1 cellular context compared by ENCODE assay signal in the genomic region with DNA sequence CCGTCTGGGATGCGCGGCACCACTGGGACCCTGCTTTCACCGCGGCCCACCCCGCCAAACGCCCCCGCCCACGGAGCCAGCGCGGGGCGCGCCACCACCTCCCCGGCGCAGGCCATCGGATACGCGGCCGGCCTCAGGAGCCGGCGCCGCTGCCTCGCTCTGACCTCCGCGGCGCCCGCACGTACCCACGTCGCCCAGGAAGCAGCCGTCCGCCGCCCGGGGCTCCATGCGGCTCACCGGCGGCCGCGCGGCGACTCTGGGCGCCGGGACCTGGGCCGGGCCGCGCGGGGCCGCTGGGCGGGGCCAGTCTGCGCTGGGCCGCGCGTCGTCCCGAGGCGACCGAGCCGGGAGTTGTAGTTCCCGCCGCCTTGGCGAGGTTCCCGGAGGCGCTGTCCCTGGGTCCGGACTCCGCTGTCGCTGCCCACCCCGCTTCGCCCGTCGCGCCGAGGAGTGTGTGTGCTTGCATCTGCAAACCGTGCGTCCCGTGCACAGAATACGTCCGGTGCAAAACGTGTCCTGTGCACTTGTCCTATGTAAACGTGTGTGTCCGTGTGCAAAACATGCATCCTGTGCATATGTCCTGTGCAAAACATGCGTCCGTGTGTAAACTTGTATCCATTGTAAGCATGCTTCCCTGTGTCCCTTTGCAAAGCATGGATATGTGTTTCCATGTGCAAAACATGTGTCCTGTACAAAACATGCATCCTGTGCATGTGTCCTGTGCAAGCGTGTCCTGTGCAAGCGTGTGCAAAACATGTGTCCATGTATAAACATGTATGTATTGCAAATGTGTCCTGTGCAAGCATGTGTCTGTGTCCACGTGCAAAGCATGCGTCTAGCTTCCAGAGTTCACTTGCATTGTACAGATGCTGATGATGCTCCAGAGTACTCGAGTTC.
A peak's percentile ranks its signal among the peaks of the same experiment; 100 is the strongest.
TF ChIP-seq lines count a peak whose summit lies in the region.

A gene with protein sequence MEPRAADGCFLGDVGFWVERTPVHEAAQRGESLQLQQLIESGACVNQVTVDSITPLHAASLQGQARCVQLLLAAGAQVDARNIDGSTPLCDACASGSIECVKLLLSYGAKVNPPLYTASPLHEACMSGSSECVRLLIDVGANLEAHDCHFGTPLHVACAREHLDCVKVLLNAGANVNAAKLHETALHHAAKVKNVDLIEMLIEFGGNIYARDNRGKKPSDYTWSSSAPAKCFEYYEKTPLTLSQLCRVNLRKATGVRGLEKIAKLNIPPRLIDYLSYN (minus strand): TSS at position 272 of the 897 bp plus-strand sequence. CDS start 44 bp downstream, at position 228.

TF ChIP-seq in K562, 482 proteins besides CTCF, POLR2A, EP300 and RAD21 (continued from another document and continues in another):
- 0 out of 2 replicates have a peak, but pooled peaks have one; percentile 28 for TF ChIP-seq ZNF609 (CRISPR knock-in tag; IDR thresholded peaks at IDR 0.05; ENCODE audit: borderline replicate concordance)
- no peak for TF ChIP-seq E2F1 (CRISPR knock-in tag; IDR thresholded peaks at IDR 0.05)
- TF ChIP-seq, protein P1, sequence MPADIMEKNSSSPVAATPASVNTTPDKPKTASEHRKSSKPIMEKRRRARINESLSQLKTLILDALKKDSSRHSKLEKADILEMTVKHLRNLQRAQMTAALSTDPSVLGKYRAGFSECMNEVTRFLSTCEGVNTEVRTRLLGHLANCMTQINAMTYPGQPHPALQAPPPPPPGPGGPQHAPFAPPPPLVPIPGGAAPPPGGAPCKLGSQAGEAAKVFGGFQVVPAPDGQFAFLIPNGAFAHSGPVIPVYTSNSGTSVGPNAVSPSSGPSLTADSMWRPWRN (IDR thresholded peaks at IDR 0.05; ENCODE audit: low read depth) = no peak
- peak; percentile 73; the same call in 1 of the 2 replicates for TF ChIP-seq CHD2 (IDR thresholded peaks at IDR 0.05; ENCODE audit: low read depth, low read length)
- TF ChIP-seq ZNF77 (CRISPR knock-in tag; IDR thresholded peaks at IDR 0.05) = no peak
- TF ChIP-seq FOXJ2 (tag; IDR thresholded peaks at IDR 0.05) = no peak
- peak; percentile 80 for TF ChIP-seq ZFX (CRISPR knock-in tag; IDR thresholded peaks at IDR 0.05)
- TF ChIP-seq CBX8 (IDR thresholded peaks at IDR 0.05; ENCODE audit: borderline replicate concordance, extremely low read depth, low read depth, low read length, poor library complexity, severe bottlenecking) = no peak
- no peak for TF ChIP-seq NFRKB (IDR thresholded peaks at IDR 0.05; ENCODE audit: low read depth)
- TF ChIP-seq RBM15 (IDR thresholded peaks at IDR 0.05; ENCODE audit: insufficient read depth, low read length) = no peak
- no peak for TF ChIP-seq PPARD (CRISPR knock-in tag; IDR thresholded peaks at IDR 0.05)
- no peak for TF ChIP-seq MEIS2 (IDR thresholded peaks at IDR 0.05; ENCODE audit: partially characterized antibody)
- TF ChIP-seq FOXA1 (IDR thresholded peaks at IDR 0.05; ENCODE audit: borderline replicate concordance) = no peak
- TF ChIP-seq BRD4 (IDR thresholded peaks at IDR 0.05) = no peak
- no peak for TF ChIP-seq SRSF7 (optimal IDR thresholded peaks at IDR 0.05; ENCODE audit: low read depth, low read length)
- no peak for TF ChIP-seq PHTF2 (CRISPR knock-in tag; IDR thresholded peaks at IDR 0.05)
- TF ChIP-seq PCBP1 (IDR thresholded peaks at IDR 0.05; ENCODE audit: low read depth, low read length, poor library complexity, severe bottlenecking) = peak; percentile 67
- peak; percentile 87 for TF ChIP-seq CXXC5 (CRISPR knock-in tag; IDR thresholded peaks at IDR 0.05)
- TF ChIP-seq TARDBP (IDR thresholded peaks at IDR 0.05) = no peak
- no peak for TF ChIP-seq OTX1 (CRISPR knock-in tag; IDR thresholded peaks at IDR 0.05)
- no peak for TF ChIP-seq PRMT5 (CRISPR knock-in tag; IDR thresholded peaks at IDR 0.05)
- TF ChIP-seq ELF4 (CRISPR knock-in tag; IDR thresholded peaks at IDR 0.05) = no peak
- TF ChIP-seq BCL6 (CRISPR knock-in tag; IDR thresholded peaks at IDR 0.05) = no peak
- no peak for TF ChIP-seq PREB (CRISPR knock-in tag; IDR thresholded peaks at IDR 0.05)
- no peak for TF ChIP-seq CHD4 (IDR thresholded peaks at IDR 0.05; ENCODE audit: insufficient read depth, insufficient replicate concordance, low read depth, low read length, poor library complexity, severe bottlenecking)
- TF ChIP-seq CEBPB (tag; IDR thresholded peaks at IDR 0.05) = no peak
- TF ChIP-seq COPS2 (conservative IDR thresholded peaks at IDR 0.05) = no peak
- TF ChIP-seq MYC (IDR thresholded peaks at IDR 0.05; ENCODE audit: low read depth, low read length) = peak; percentile 78; the same call in 1 of the 2 replicates
- TF ChIP-seq MYC (CRISPR knock-in tag; IDR thresholded peaks at IDR 0.05; ENCODE audit: borderline replicate concordance, low read depth) = no peak
- no peak for TF ChIP-seq SRSF3 (IDR thresholded peaks at IDR 0.05; ENCODE audit: insufficient read depth, low read length)
- TF ChIP-seq WHSC1 (IDR thresholded peaks at IDR 0.05; ENCODE audit: low read length) = no peak
- no peak for TF ChIP-seq DACH1 (IDR thresholded peaks at IDR 0.05; ENCODE audit: partially characterized antibody)
- no peak for TF ChIP-seq ZNF79 (CRISPR knock-in tag; IDR thresholded peaks at IDR 0.05; ENCODE audit: low read depth)
- TF ChIP-seq, protein P2, sequence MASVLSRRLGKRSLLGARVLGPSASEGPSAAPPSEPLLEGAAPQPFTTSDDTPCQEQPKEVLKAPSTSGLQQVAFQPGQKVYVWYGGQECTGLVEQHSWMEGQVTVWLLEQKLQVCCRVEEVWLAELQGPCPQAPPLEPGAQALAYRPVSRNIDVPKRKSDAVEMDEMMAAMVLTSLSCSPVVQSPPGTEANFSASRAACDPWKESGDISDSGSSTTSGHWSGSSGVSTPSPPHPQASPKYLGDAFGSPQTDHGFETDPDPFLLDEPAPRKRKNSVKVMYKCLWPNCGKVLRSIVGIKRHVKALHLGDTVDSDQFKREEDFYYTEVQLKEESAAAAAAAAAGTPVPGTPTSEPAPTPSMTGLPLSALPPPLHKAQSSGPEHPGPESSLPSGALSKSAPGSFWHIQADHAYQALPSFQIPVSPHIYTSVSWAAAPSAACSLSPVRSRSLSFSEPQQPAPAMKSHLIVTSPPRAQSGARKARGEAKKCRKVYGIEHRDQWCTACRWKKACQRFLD (CRISPR knock-in tag; IDR thresholded peaks at IDR 0.05) = no peak
- TF ChIP-seq HNRNPH1 (optimal IDR thresholded peaks at IDR 0.05; ENCODE audit: low read depth, low read length) = no peak
- peak; percentile 76 for TF ChIP-seq ZNF143 (CRISPR knock-in tag; IDR thresholded peaks at IDR 0.05)
- TF ChIP-seq FUS (optimal IDR thresholded peaks at IDR 0.05; ENCODE audit: low read depth, low read length) = no peak
- TF ChIP-seq THAP12 (CRISPR knock-in tag; IDR thresholded peaks at IDR 0.05) = no peak
